In genomic region chr13:40615619-40616018, GRCh38 we compare ENCODE assay signal across 1 cellular context.
TF ChIP-seq lines count a peak whose summit lies in the region.

No MANE protein-coding gene starts in this region.

TF ChIP-seq in H1, 55 proteins besides CTCF, POLR2A, EP300 and RAD21:
- TF ChIP-seq ZNF274 (IDR thresholded peaks at IDR 0.05; ENCODE audit: borderline replicate concordance, extremely low read depth, low read length): no peak
